8 cellular contexts compared by ENCODE assay signal in genomic region chr17:27810211-27810901, GRCh38. TPM values are rescaled to one million over a fixed set of nuclear protein-coding genes. Genes with fewer than 3 reads are reported as not detected.
DNase-seq lines count a peak whose midpoint lies in the region; ATAC-seq and TF ChIP-seq lines count a peak whose summit lies in the region.

No MANE protein-coding gene starts in this region.

- H3K4me3 ChIP-seq in brain microvascular endothelial cell (ENCODE audit: low read depth, low read length) (no peak overlapping the region), right cardiac atrium (ENCODE audit: low read length) (no peak overlapping the region)

- H3K4me3 Mint-ChIP-seq in effector memory CD8-positive, alpha-beta T cell, result peak overlapping the region in 1 of 2 donors; percentile 26

- H3K27ac ChIP-seq in brain microvascular endothelial cell, result no peak overlapping the region
- H3K27ac ChIP-seq in right cardiac atrium (ENCODE audit: low read length), result no peak overlapping the region

- no peaks in the 10 kb centered on the region for H3K27me3 Mint-ChIP-seq in effector memory CD8-positive, alpha-beta T cell

- WGBS in right cardiac atrium, result 61% methylated on average over 7 of the region's 7 CpGs

- H3K9me3 Mint-ChIP-seq in effector memory CD8-positive, alpha-beta T cell, result no peaks in the 10 kb centered on the region

- ATAC-seq in HG03439 (IDR thresholded peaks at IDR 0.05; ENCODE audit: unreplicated experiment) (peak; percentile 35), right cardiac atrium (no peak), GM18517 (IDR thresholded peaks at IDR 0.05; ENCODE audit: unreplicated experiment) (no peak)
- ATAC-seq in effector memory CD8-positive, alpha-beta T cell (replicated peaks), result no peak

- peaks cover 10% of the 10 kb centered on the region for H3K36me3 Mint-ChIP-seq in effector memory CD8-positive, alpha-beta T cell (ENCODE audit: insufficient read depth)

- peak overlapping the region; percentile 7 to 72 for H3K27ac Mint-ChIP-seq in effector memory CD8-positive, alpha-beta T cell

- DNase-seq in GM10266 (ENCODE audit: extremely low spot score), result peak; percentile 62
- DNase-seq in GM19238 (ENCODE audit: insufficient read length, low spot score), result peak; percentile 50
- no peak for DNase-seq in effector memory CD8-positive, alpha-beta T cell
- no peak for DNase-seq in brain microvascular endothelial cell
- no peak for DNase-seq in NCI-H2081 treated with DMSO at 0.1 percent for 48 hours (lab: John Stamatoyannopoulos, UW)
- DNase-seq in right cardiac atrium, result no peak

- in situ Hi-C loops in brain microvascular endothelial cell (cut with HindIII; ENCODE audit: low pct_ligation_motif_present, low sequenced_read_pairs), result no loop called here

- peaks cover 28 to 32% of the 10 kb centered on the region in 2 donors for H3K4me1 Mint-ChIP-seq in effector memory CD8-positive, alpha-beta T cell (ENCODE audit: low read depth in 2 of 2)

- peaks cover 2% of the 10 kb centered on the region for H3K4me1 ChIP-seq in right cardiac atrium (ENCODE audit: control insufficient read depth, insufficient read depth, low read length)

- intact Hi-C loops in right cardiac atrium (cut with DNase I), result no loop called here

- H3K27me3 ChIP-seq in brain microvascular endothelial cell (replicated peaks) (no peaks in the 10 kb centered on the region), right cardiac atrium (ENCODE audit: control insufficient read depth, insufficient read depth) (no peaks in the 10 kb centered on the region)

- H3K36me3 ChIP-seq in brain microvascular endothelial cell (replicated peaks), result no peaks in the 10 kb centered on the region

- no peaks in the 10 kb centered on the region for H3K9me3 ChIP-seq in right cardiac atrium (ENCODE audit: control insufficient read depth, low read length)

- TF ChIP-seq CTCF in GM10266 (IDR thresholded peaks at IDR 0.05; ENCODE audit: control insufficient read depth, insufficient read depth, low read depth, missing control alignments) (no peak), brain microvascular endothelial cell (IDR thresholded peaks at IDR 0.05; ENCODE audit: low read depth, low read length, missing control alignments) (no peak)

RNA-seq across cellular contexts. Expression of gene NOS2, which starts 10.0 kb away (rescaled TPM):
- total RNA-seq in right cardiac atrium, result under 1 TPM in 2 of 4 donors, not detected in 2; 0.08 to 0.09 TPM
- polyA plus RNA-seq in right cardiac atrium, result 0.02 TPM

Comparison
In these comparisons a context has a peak if more than half of its experiments do, and no peak if none do; other contexts are left out.
1. DNase-seq: peak in GM10266 (single experiment) and GM19238 (single experiment); none in effector memory CD8-positive, alpha-beta T cell (0 of 3), brain microvascular endothelial cell (single experiment), NCI-H2081 treated with DMSO at 0.1 percent for 48 hours (single experiment) and right cardiac atrium (0 of 3).